12 cellular contexts compared by ENCODE assay signal in genomic region chr3:30646181-30646876, GRCh38. TPM values are rescaled to one million over a fixed set of nuclear protein-coding genes. Genes with fewer than 3 reads are reported as not detected.
DNase-seq lines count a peak whose midpoint lies in the region; ATAC-seq and TF ChIP-seq lines count a peak whose summit lies in the region.
"Had no signal": no experiment of that assay in that cellular context is flagged by ENCODE, and none has a peak within 500 bp of the region (broad histone marks: within the 10 kb centered on the region; RNA-seq: fewer than 3 reads in every experiment).

No MANE protein-coding gene starts in this region.

- H3K27ac ChIP-seq in left ventricle myocardium inferior (replicated peaks) (peak overlapping the region; percentile 85), upper lobe of left lung (peak overlapping the region; percentile 6 to 83 (median 65))

- H3K27me3 ChIP-seq in left ventricle myocardium inferior (ENCODE audit: low read depth): no peaks in the 10 kb centered on the region
- no peaks in the 10 kb centered on the region for H3K27me3 ChIP-seq in upper lobe of left lung

- intact Hi-C loops in left ventricle myocardium inferior (cut with micrococcal nuclease): no loop called here
- intact Hi-C loops in cardiac septum (cut with DNase I): no loop called here

- 70 to 77% methylated on average over 5 of the region's 5 CpGs for WGBS in upper lobe of left lung, 2 donors

- H3K36me3 ChIP-seq in left ventricle myocardium inferior (peaks cover 67% of the 10 kb centered on the region), upper lobe of left lung (peaks cover 32 to 65% (median 36%) of the 10 kb centered on the region in 4 donors)
- H3K36me3 ChIP-seq: HAP-1 had no signal

- TF ChIP-seq EP300 in upper lobe of left lung (IDR thresholded peaks at IDR 0.05): no peak

- peaks cover 94% of the 10 kb centered on the region for H3K4me1 ChIP-seq in left ventricle myocardium inferior
- peaks cover 82 to 87% (median 85%) of the 10 kb centered on the region in 4 donors for H3K4me1 ChIP-seq in upper lobe of left lung
- H3K4me1 ChIP-seq: HAP-1 had no signal

- no peak for TF ChIP-seq CTCF in left ventricle myocardium inferior (IDR thresholded peaks at IDR 0.05; ENCODE audit: borderline replicate concordance)
- TF ChIP-seq CTCF in foreskin fibroblast (IDR thresholded peaks at IDR 0.05; ENCODE audit: low read depth, low read length): no peak
- TF ChIP-seq CTCF in upper lobe of left lung (IDR thresholded peaks at IDR 0.05): no peak

- DNase-seq in left ventricle myocardium inferior: no peak
- DNase-seq in cardiac septum (ENCODE audit: low spot score): no peak
- DNase-seq in SKM-1 (lab: John Stamatoyannopoulos, UW; ENCODE audit: unreplicated experiment): peak; percentile 97
- peak; percentile 59 to 65 for DNase-seq in foreskin fibroblast
- peak in 1 of 2 donors; percentile 34 for DNase-seq in upper lobe of left lung
- no peak for DNase-seq in COLO829 (ENCODE audit: low spot score)
- DNase-seq: activated gamma-delta T cell, Calu3, NCI-H2081 treated with DMSO at 0.1 percent for 48 hours had no signal

- no peak for TF ChIP-seq POLR2A in upper lobe of left lung (IDR thresholded peaks at IDR 0.05)

- H3K9me3 ChIP-seq in left ventricle myocardium inferior (replicated peaks) (no peaks in the 10 kb centered on the region), upper lobe of left lung (no peaks in the 10 kb centered on the region)
- H3K9me3 ChIP-seq: HAP-1 had no signal

- ATAC-seq in upper lobe of left lung (ENCODE audit: low FRiP score in 2 of 2): peak in 1 of 2 donors; percentile 56
- no peak for ATAC-seq in GM21515 (IDR thresholded peaks at IDR 0.05; ENCODE audit: unreplicated experiment)
- ATAC-seq in HG02938 (IDR thresholded peaks at IDR 0.05; ENCODE audit: unreplicated experiment): no peak

- no peak overlapping the region for H3K4me3 ChIP-seq in left ventricle myocardium inferior
- H3K4me3 ChIP-seq in foreskin fibroblast (ENCODE audit: low read depth in 1 of 2, low read length in 2 of 2): no peak overlapping the region
- H3K4me3 ChIP-seq in upper lobe of left lung: no peak overlapping the region
- H3K4me3 ChIP-seq: HAP-1 had no signal

RNA-seq across cellular contexts. Expression of gene TGFBR2, which starts 39.9 kb away (rescaled TPM):
- total RNA-seq in left ventricle myocardium inferior (144 TPM), cardiac septum (66.7 TPM), upper lobe of left lung (100 to 1,000 TPM in 5 of 6 donors, 10 to 100 TPM in 1; 82.8 to 385 (median 285) TPM)

Comparison
In these comparisons a context has a peak if more than half of its experiments do, and no peak if none do; other contexts are left out.
1. DNase-seq: peak in SKM-1 (single experiment) and foreskin fibroblast (2 of 2); none in left ventricle myocardium inferior (single experiment), cardiac septum (single experiment) and COLO829 (single experiment).